10 cellular contexts compared by ENCODE assay signal in the genomic region with DNA sequence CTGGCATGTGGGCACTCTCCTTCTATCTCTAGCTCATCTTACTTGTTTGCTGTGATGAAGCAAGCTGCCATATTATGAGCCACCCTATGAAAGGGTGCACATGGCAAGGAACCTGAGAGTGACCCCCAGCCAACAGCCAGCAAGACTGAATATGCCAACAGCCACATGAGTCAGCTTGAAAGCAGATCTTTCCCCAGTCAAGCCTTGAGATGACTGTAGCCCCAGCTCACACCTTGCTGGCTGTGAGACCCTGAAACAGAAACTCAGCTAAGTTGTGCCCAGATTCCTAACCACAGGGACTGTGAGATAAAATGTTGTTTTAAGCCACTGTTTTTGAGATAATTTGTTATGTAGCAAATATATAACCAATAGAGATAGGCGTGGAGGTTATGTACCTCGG. TPM values are rescaled to one million over a fixed set of nuclear protein-coding genes. Genes with fewer than 3 reads are reported as not detected.
DNase-seq lines count a peak whose midpoint lies in the region; ATAC-seq and TF ChIP-seq lines count a peak whose summit lies in the region.
"Had no signal": no experiment of that assay in that cellular context is flagged by ENCODE, and none has a peak within 500 bp of the region (broad histone marks: within the 10 kb centered on the region; RNA-seq: fewer than 3 reads in every experiment).

No MANE protein-coding gene starts in this region.

- peak; percentile 68 for DNase-seq in activated CD4-positive, alpha-beta T cell treated with anti-CD3 and anti-CD28 coated beads for 36 hours
- no peak for DNase-seq in activated CD4-positive, alpha-beta T cell treated with anti-CD3 and anti-CD28 coated beads for 4 hours
- DNase-seq in activated T-cell treated with anti-CD3 and anti-CD28 coated beads, Interleukin-2, amount 50 U/mL, for 24 hours = no peak
- peak; percentile 15 to 30 for DNase-seq in stimulated activated CD4-positive, alpha-beta T cell treated with anti-CD3 and anti-CD28 coated beads, Interleukin-4, amount 100 ng/mL, for 48 hours (ENCODE audit: low read depth in 2 of 2)
- DNase-seq in NCI-H2196 treated with DMSO at 0.1 percent for 48 hours (lab: John Stamatoyannopoulos, UW; ENCODE audit: unreplicated experiment) (no peak), hepatocyte (ENCODE audit: low spot score) (no peak)
- DNase-seq: NCI-H345 had no signal

- no peak overlapping the region for H3K4me3 Mint-ChIP-seq in activated CD4-positive, alpha-beta T cell treated with anti-CD3 and anti-CD28 coated beads for 36 hours
- H3K4me3 Mint-ChIP-seq in activated T-cell treated with anti-CD3 and anti-CD28 coated beads, Interleukin-2, amount 50 U/mL, for 24 hours = no peak overlapping the region

- H3K9me3 ChIP-seq in hepatocyte (ENCODE audit: low read depth) (no peaks in the 10 kb centered on the region), gastroesophageal sphincter (no peaks in the 10 kb centered on the region)

- no peak overlapping the region for H3K4me2 ChIP-seq in hepatocyte

- H3K4me1 Mint-ChIP-seq in activated CD4-positive, alpha-beta T cell treated with anti-CD3 and anti-CD28 coated beads for 36 hours = peaks cover 25% of the 10 kb centered on the region
- H3K4me1 Mint-ChIP-seq in activated T-cell treated with anti-CD3 and anti-CD28 coated beads, Interleukin-2, amount 50 U/mL, for 24 hours (ENCODE audit: low read depth) = peaks cover 34% of the 10 kb centered on the region

- H3K36me3 ChIP-seq in hepatocyte (replicated peaks; ENCODE audit: insufficient read depth, low read depth) (no peaks in the 10 kb centered on the region), gastroesophageal sphincter (peaks cover 0 to 15% of the 10 kb centered on the region in 2 donors)

- peak; percentile 89 for ATAC-seq in activated CD4-positive, alpha-beta T cell treated with anti-CD3 and anti-CD28 coated beads for 36 hours
- ATAC-seq in HG02870 (IDR thresholded peaks at IDR 0.05; ENCODE audit: unreplicated experiment) (peak; percentile 77), gastroesophageal sphincter (no peak)
- ATAC-seq: esophagus mucosa had no signal

- H3K27ac Mint-ChIP-seq in activated CD4-positive, alpha-beta T cell treated with anti-CD3 and anti-CD28 coated beads for 36 hours = peak overlapping the region; percentile 42
- peak overlapping the region; percentile 70 for H3K27ac Mint-ChIP-seq in activated T-cell treated with anti-CD3 and anti-CD28 coated beads, Interleukin-2, amount 50 U/mL, for 24 hours

- no peaks in the 10 kb centered on the region for H3K27me3 ChIP-seq in hepatocyte
- H3K27me3 ChIP-seq in gastroesophageal sphincter = no peaks in the 10 kb centered on the region

- H4K20me1 ChIP-seq in hepatocyte (ENCODE audit: insufficient read depth, poor library complexity, severe bottlenecking) = no peaks in the 10 kb centered on the region

- H3K36me3 Mint-ChIP-seq in activated CD4-positive, alpha-beta T cell treated with anti-CD3 and anti-CD28 coated beads for 36 hours (ENCODE audit: low read depth) = peaks cover 2% of the 10 kb centered on the region
- H3K36me3 Mint-ChIP-seq in activated T-cell treated with anti-CD3 and anti-CD28 coated beads, Interleukin-2, amount 50 U/mL, for 24 hours (ENCODE audit: low read depth) = peaks cover 56% of the 10 kb centered on the region

- TF ChIP-seq EP300 in gastroesophageal sphincter (IDR thresholded peaks at IDR 0.05) = no peak

- no peak overlapping the region for H2AFZ ChIP-seq in hepatocyte

- no peaks in the 10 kb centered on the region for H3K9me2 ChIP-seq in hepatocyte (replicated peaks; ENCODE audit: insufficient read depth)

- TF ChIP-seq CTCF in hepatocyte (IDR thresholded peaks at IDR 0.05; ENCODE audit: poor library complexity) (no peak), gastroesophageal sphincter (IDR thresholded peaks at IDR 0.05) (no peak)

- H3K4me3 ChIP-seq in hepatocyte (no peak overlapping the region), gastroesophageal sphincter (no peak overlapping the region)

- CTCF ChIA-PET in activated CD4-positive, alpha-beta T cell treated with anti-CD3 and anti-CD28 coated beads for 36 hours (lab: Charles Lee) = interaction anchor here (0.6 to 0.7 kb wide), 3 partner anchors 69 to 874 kb away, joined by 3 to 4 read pairs (median 3); no protein-coding TSS in a partner anchor

- POLR2A ChIA-PET in activated CD4-positive, alpha-beta T cell treated with anti-CD3 and anti-CD28 coated beads for 36 hours (lab: Charles Lee) = interaction anchor here (0.6 to 1.1 kb wide), 4 partner anchors 37 to 217 kb away, joined by 3 to 4 read pairs (median 3); a partner anchor contains a TSS

- intact Hi-C loops in activated CD4-positive, alpha-beta T cell treated with anti-CD3 and anti-CD28 coated beads for 36 hours (cut with DNase I, micrococcal nuclease) = loop anchor here in 1 of 2 experiments (1.0 kb wide), 1 partner anchor 36 kb away; no protein-coding TSS in a partner anchor

- WGBS in hepatocyte (ENCODE audit: low lambda C conversion rate, missing lambda C conversion rate) = 86% methylated on average over 2 of the region's 2 CpGs
- WGBS in gastroesophageal sphincter (ENCODE audit: low coverage in 1 of 2), 2 donors = no CpG with 5 or more reads among the region's 2 CpGs

- H3K4me1 ChIP-seq in hepatocyte (ENCODE audit: insufficient read depth) (no peaks in the 10 kb centered on the region), gastroesophageal sphincter (no peaks in the 10 kb centered on the region)

- TF ChIP-seq POLR2A in gastroesophageal sphincter (IDR thresholded peaks at IDR 0.05) = no peak

- H3K27ac ChIP-seq in hepatocyte = no peak overlapping the region
- no peak overlapping the region for H3K27ac ChIP-seq in gastroesophageal sphincter

- H3K79me2 ChIP-seq in hepatocyte = no peaks in the 10 kb centered on the region

- H3K27me3 Mint-ChIP-seq in activated CD4-positive, alpha-beta T cell treated with anti-CD3 and anti-CD28 coated beads for 36 hours = no peaks in the 10 kb centered on the region
- no peaks in the 10 kb centered on the region for H3K27me3 Mint-ChIP-seq in activated T-cell treated with anti-CD3 and anti-CD28 coated beads, Interleukin-2, amount 50 U/mL, for 24 hours

- H3K9me3 Mint-ChIP-seq in activated CD4-positive, alpha-beta T cell treated with anti-CD3 and anti-CD28 coated beads for 36 hours (ENCODE audit: low read depth) = no peaks in the 10 kb centered on the region
- H3K9me3 Mint-ChIP-seq in activated T-cell treated with anti-CD3 and anti-CD28 coated beads, Interleukin-2, amount 50 U/mL, for 24 hours = no peaks in the 10 kb centered on the region

RNA-seq across cellular contexts. Expression of a gene that starts 36.2 kb away (rescaled TPM):
- total RNA-seq in activated CD4-positive, alpha-beta T cell treated with anti-CD3 and anti-CD28 coated beads for 36 hours = 10 to 100 TPM; 84.6 to 96.5 TPM
- 107 and 144 TPM in 2 replicates for total RNA-seq in hepatocyte
- polyA plus RNA-seq in hepatocyte = 74.5 and 85.5 TPM in 2 replicates
- 100 to 1,000 TPM in 1 of 4 donors, 10 to 100 TPM in 3; 60.2 to 120 (median 79.7) TPM for total RNA-seq in gastroesophageal sphincter

Comparison
In these comparisons a context has a peak if more than half of its experiments do, and no peak if none do; other contexts are left out.
1. DNase-seq: peak in activated CD4-positive, alpha-beta T cell treated with anti-CD3 and anti-CD28 coated beads for 36 hours (single experiment) and stimulated activated CD4-positive, alpha-beta T cell treated with anti-CD3 and anti-CD28 coated beads, Interleukin-4, amount 100 ng/mL, for 48 hours (2 of 2); none in activated CD4-positive, alpha-beta T cell treated with anti-CD3 and anti-CD28 coated beads for 4 hours (0 of 2), activated T-cell treated with anti-CD3 and anti-CD28 coated beads, Interleukin-2, amount 50 U/mL, for 24 hours (single experiment), NCI-H2196 treated with DMSO at 0.1 percent for 48 hours (single experiment) and hepatocyte (single experiment).